9 cellular contexts compared by ENCODE assay signal in the genomic region with DNA sequence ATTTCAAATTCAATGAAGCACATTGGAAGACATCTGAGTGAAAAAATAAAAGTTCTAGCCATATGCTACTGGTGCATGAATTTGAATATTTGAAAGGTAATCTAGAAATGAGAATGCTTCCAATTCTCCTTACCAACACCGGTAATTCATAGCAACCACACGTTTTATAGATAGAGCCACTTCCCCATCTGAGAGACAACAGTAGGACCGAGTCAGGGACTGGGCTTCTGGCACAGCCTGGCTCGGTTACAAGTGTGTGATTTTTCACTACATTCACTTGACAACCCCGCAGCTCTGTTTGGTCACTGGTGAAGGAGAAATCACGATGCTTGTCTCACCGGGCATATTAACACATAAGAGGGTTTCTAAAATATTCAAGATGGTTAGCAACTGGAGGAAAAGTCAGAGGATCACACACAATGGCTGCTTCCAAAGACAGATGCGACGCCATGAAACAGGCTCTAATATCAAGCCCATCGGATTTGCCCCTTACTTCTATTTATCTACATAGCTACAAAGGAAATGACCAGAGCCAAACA.
DNase-seq lines count a peak whose midpoint lies in the region; ATAC-seq, FAIRE-seq and TF ChIP-seq lines count a peak whose summit lies in the region.
"Had no signal": no experiment of that assay in that cellular context is flagged by ENCODE, and none has a peak within 500 bp of the region (broad histone marks: within the 10 kb centered on the region; RNA-seq: fewer than 3 reads in every experiment).

No MANE protein-coding gene starts in this region.

- FAIRE-seq in GM18507 (lab: Jason Lieb, UNC), result no peak

- H3K36me3 Mint-ChIP-seq in natural killer cell, result no peaks in the 10 kb centered on the region

- H3K4me3 Mint-ChIP-seq in natural killer cell, result peak overlapping the region; percentile 37
- H3K4me3 Mint-ChIP-seq: activated T-helper 1 cell treated with anti-CD3 and anti-CD28 coated beads, Interleukin-12 subunit alpha, Interleukin-12 subunit beta, Interleukin-2, Interleukin-4 antibody, amounts not matched to agents 30 ng/mL and 10 ng/mL and 1 ng/mL, durations not matched to agents 14 hours and 24 hours and 36 hours had no signal

- H3K4me1 Mint-ChIP-seq in natural killer cell, result peaks cover 48 to 51% of the 10 kb centered on the region in 2 donors

- ATAC-seq in HG02938 (IDR thresholded peaks at IDR 0.05; ENCODE audit: unreplicated experiment) (peak; percentile 58), natural killer cell (no peak), HG02623 (IDR thresholded peaks at IDR 0.05; ENCODE audit: unreplicated experiment) (no peak)

- intact Hi-C loops in natural killer cell (cut with micrococcal nuclease), result no loop called here

- H3K9me3 Mint-ChIP-seq in natural killer cell, result no peaks in the 10 kb centered on the region
- H3K9me3 Mint-ChIP-seq: activated T-helper 1 cell treated with anti-CD3 and anti-CD28 coated beads, Interleukin-12 subunit alpha, Interleukin-12 subunit beta, Interleukin-2, Interleukin-4 antibody, amounts not matched to agents 30 ng/mL and 10 ng/mL and 1 ng/mL, durations not matched to agents 14 hours and 24 hours and 36 hours had no signal

- DNase-seq in GM18507 (ENCODE audit: extremely low spot score, insufficient read length, low read depth) (peak; percentile 12), OCI-M1 (lab: John Stamatoyannopoulos, UW) (peak; percentile 1), natural killer cell (no peak), activated gamma-delta T cell (lab: John Stamatoyannopoulos, UW) (no peak), NK-92 (lab: John Stamatoyannopoulos, UW; ENCODE audit: unreplicated experiment) (no peak)
- DNase-seq in activated CD4-positive, alpha-beta T cell treated with anti-CD3 and anti-CD28 coated beads, Interleukin-2, amount 50 U/mL, for 4 hours, result no peak

- H3K27me3 Mint-ChIP-seq in natural killer cell (ENCODE audit: low read depth in 2 of 2), result no peaks in the 10 kb centered on the region

- TF ChIP-seq CTCF in natural killer cell (IDR thresholded peaks at IDR 0.05), result no peak

- H3K27ac Mint-ChIP-seq in natural killer cell, result peak overlapping the region; percentile 20 to 73
- H3K27ac Mint-ChIP-seq: activated T-helper 1 cell treated with anti-CD3 and anti-CD28 coated beads, Interleukin-12 subunit alpha, Interleukin-12 subunit beta, Interleukin-2, Interleukin-4 antibody, amounts not matched to agents 30 ng/mL and 10 ng/mL and 1 ng/mL, durations not matched to agents 14 hours and 24 hours and 36 hours had no signal

Comparison
In these comparisons a context has a peak if more than half of its experiments do, and no peak if none do; other contexts are left out.
1. DNase-seq: peak in GM18507 (single experiment) and OCI-M1 (single experiment); none in natural killer cell (single experiment), activated gamma-delta T cell (single experiment), activated CD4-positive, alpha-beta T cell treated with anti-CD3 and anti-CD28 coated beads, Interleukin-2, amount 50 U/mL, for 4 hours (0 of 2) and NK-92 (single experiment).